Comparison of ENCODE assay signal across 7 cellular contexts in genomic region chr21:36297938-36298572, GRCh38. TPM values are rescaled to one million over a fixed set of nuclear protein-coding genes. Genes with fewer than 3 reads are reported as not detected.
DNase-seq lines count a peak whose midpoint lies in the region; ATAC-seq and TF ChIP-seq lines count a peak whose summit lies in the region.

No MANE protein-coding gene starts in this region.

- peaks cover 2% of the 10 kb centered on the region for H3K9me3 ChIP-seq in RWPE2 (ENCODE audit: severe bottlenecking)

- H3K27me3 ChIP-seq in RWPE2 (ENCODE audit: insufficient read depth, poor library complexity, severe bottlenecking): no peaks in the 10 kb centered on the region

- H3K36me3 ChIP-seq in RWPE2 (ENCODE audit: low read depth): no peaks in the 10 kb centered on the region

- ATAC-seq in GM18907 (IDR thresholded peaks at IDR 0.05; ENCODE audit: unreplicated experiment): peak; percentile 98
- peak; percentile 99 for ATAC-seq in HG03066 (IDR thresholded peaks at IDR 0.05; ENCODE audit: low read depth, unreplicated experiment)
- peak; percentile 93 for ATAC-seq in RWPE2 (ENCODE audit: low read depth)
- peak; percentile 80 for ATAC-seq in left lobe of liver

- peaks cover 4% of the 10 kb centered on the region for H3K36me3 Mint-ChIP-seq in activated naive CD4-positive, alpha-beta T cell treated with anti-CD3 and anti-CD28 coated beads for 36 hours (ENCODE audit: low read depth)

- H3K4me3 Mint-ChIP-seq in activated naive CD4-positive, alpha-beta T cell treated with anti-CD3 and anti-CD28 coated beads for 36 hours: peak overlapping the region; percentile 40

- H3K4me1 ChIP-seq in RWPE2 (ENCODE audit: insufficient read depth, poor library complexity, severe bottlenecking): peaks cover 13% of the 10 kb centered on the region

- CTCF ChIA-PET in activated naive CD4-positive, alpha-beta T cell treated with anti-CD3 and anti-CD28 coated beads for 36 hours (lab: Charles Lee): interaction anchor here (0.7 to 1.9 kb wide), 3 partner anchors 10 to 34 kb away, joined by 3 to 11 read pairs (median 5); partner anchors contain the start of gene MORC3

- H3K9me3 Mint-ChIP-seq in activated naive CD4-positive, alpha-beta T cell treated with anti-CD3 and anti-CD28 coated beads for 36 hours: peaks cover 2% of the 10 kb centered on the region

- intact Hi-C loops in activated naive CD4-positive, alpha-beta T cell treated with anti-CD3 and anti-CD28 coated beads for 36 hours (cut with micrococcal nuclease): loop anchor here (1.0 kb wide), 3 partner anchors 9 to 22 kb away; partner anchors contain the start of gene MORC3

- H3K27ac Mint-ChIP-seq in activated naive CD4-positive, alpha-beta T cell treated with anti-CD3 and anti-CD28 coated beads for 36 hours: peak overlapping the region; percentile 85

- peak overlapping the region; percentile 28 for H3K27ac ChIP-seq in RWPE2 (ENCODE audit: poor library complexity, severe bottlenecking)

- no peak for TF ChIP-seq CTCF in RWPE2 (IDR thresholded peaks at IDR 0.05; ENCODE audit: poor library complexity, severe bottlenecking)

- DNase-seq in RWPE2 (ENCODE audit: low spot score) (no peak), left lobe of liver (ENCODE audit: low spot score) (peak; percentile 52), DMS114 treated with DMSO at 0.1 percent for 48 hours (lab: John Stamatoyannopoulos, UW; ENCODE audit: unreplicated experiment) (no peak)
- peak; percentile 86 for DNase-seq in activated naive CD4-positive, alpha-beta T cell treated with anti-CD3 and anti-CD28 coated beads for 36 hours
- peak; percentile 22 to 32 for DNase-seq in stimulated activated CD8-positive, alpha-beta memory T cell treated with anti-CD3 and anti-CD28 coated beads, Interleukin-2, amount 100 ng/mL, for 48 hours (ENCODE audit: low read depth in 2 of 2)

- no peak overlapping the region for H3K4me3 ChIP-seq in RWPE2 (ENCODE audit: severe bottlenecking)

- H3K27me3 Mint-ChIP-seq in activated naive CD4-positive, alpha-beta T cell treated with anti-CD3 and anti-CD28 coated beads for 36 hours (ENCODE audit: low read depth): no peaks in the 10 kb centered on the region

- H3K4me1 Mint-ChIP-seq in activated naive CD4-positive, alpha-beta T cell treated with anti-CD3 and anti-CD28 coated beads for 36 hours (ENCODE audit: low read depth): peaks cover 50% of the 10 kb centered on the region

RNA-seq across cellular contexts. Expression of gene MORC3, which starts 21.9 kb away (rescaled TPM):
- 10 to 100 TPM; 26.7 to 28.6 TPM for total RNA-seq in activated naive CD4-positive, alpha-beta T cell treated with anti-CD3 and anti-CD28 coated beads for 36 hours
- total RNA-seq in left lobe of liver: 12.6 TPM

Comparison
In these comparisons a context has a peak if more than half of its experiments do, and no peak if none do; other contexts are left out.
1. DNase-seq: peak in activated naive CD4-positive, alpha-beta T cell treated with anti-CD3 and anti-CD28 coated beads for 36 hours (single experiment), left lobe of liver (single experiment) and stimulated activated CD8-positive, alpha-beta memory T cell treated with anti-CD3 and anti-CD28 coated beads, Interleukin-2, amount 100 ng/mL, for 48 hours (2 of 2); none in RWPE2 (single experiment) and DMS114 treated with DMSO at 0.1 percent for 48 hours (single experiment).
2. Peak in every context shown above with its lines, with median percentiles within 50 percentile points of each other: ATAC-seq.